ENCODE assay signal across 8 cellular contexts in genomic region chr9:91164724-91165520, GRCh38.
A peak's percentile ranks its signal among the peaks of the same experiment; 100 is the strongest.
DNase-seq lines count a peak whose midpoint lies in the region; ATAC-seq and TF ChIP-seq lines count a peak whose summit lies in the region.

No MANE protein-coding gene starts in this region.

- H3K4me1 Mint-ChIP-seq in endothelial cell (ENCODE audit: unreplicated experiment) = peaks cover 8% of the 10 kb centered on the region

- H3K4me2 ChIP-seq in OCI-LY7 (ENCODE audit: low read length) = no peak overlapping the region

- POLR2A ChIA-PET in OCI-LY7 (lab: Charles Lee) = interaction anchor here (0.7 to 1.4 kb wide), 6 partner anchors 10 to 286 kb away, joined by 3 to 12 read pairs (median 4); no protein-coding TSS in a partner anchor

- no peaks in the 10 kb centered on the region for H3K36me3 ChIP-seq in OCI-LY7 (ENCODE audit: insufficient read depth, low read length)

- no peaks in the 10 kb centered on the region for H3K36me3 Mint-ChIP-seq in endothelial cell (ENCODE audit: low read depth, unreplicated experiment)

- no peak for TF ChIP-seq CTCF in fibroblast of villous mesenchyme (IDR thresholded peaks at IDR 0.05; ENCODE audit: insufficient read depth, low read depth, low read length)
- no peak for TF ChIP-seq CTCF in retinal pigment epithelial cell (conservative IDR thresholded peaks at IDR 0.05; ENCODE audit: low read depth, low read length)
- no peak for TF ChIP-seq CTCF in OCI-LY7 (conservative IDR thresholded peaks at IDR 0.05; ENCODE audit: low read length)
- TF ChIP-seq CTCF in endothelial cell (IDR thresholded peaks at IDR 0.05; ENCODE audit: unreplicated experiment) = no peak

- H3K27ac Mint-ChIP-seq in endothelial cell (ENCODE audit: unreplicated experiment) = no peak overlapping the region

- intact Hi-C loops in OCI-LY7 (cut with micrococcal nuclease; ENCODE audit: unreplicated experiment) = no loop called here

- no peaks in the 10 kb centered on the region for H3K9me2 ChIP-seq in OCI-LY7 (ENCODE audit: insufficient read depth, low read length)

- H3K4me3 ChIP-seq in fibroblast of villous mesenchyme (ENCODE audit: low read depth, low read length) = no peak overlapping the region
- H3K4me3 ChIP-seq in retinal pigment epithelial cell (ENCODE audit: low read length) = no peak overlapping the region
- H3K4me3 ChIP-seq in OCI-LY7 (ENCODE audit: low read depth, low read length, poor library complexity, severe bottlenecking) = no peak overlapping the region

- no peaks in the 10 kb centered on the region for H3K9me3 Mint-ChIP-seq in endothelial cell (ENCODE audit: unreplicated experiment)

- peaks cover 22% of the 10 kb centered on the region for H3K4me1 ChIP-seq in OCI-LY7 (ENCODE audit: insufficient read depth, low read length, poor library complexity, severe bottlenecking)

- H3K27ac ChIP-seq in OCI-LY7 (ENCODE audit: low read depth, low read length, poor library complexity, severe bottlenecking) = no peak overlapping the region

- no TSS peak for BruUV-seq in OCI-LY7 (replicated peaks; lab: Mats Ljungman, UMichigan)

- ATAC-seq in GM18907 (IDR thresholded peaks at IDR 0.05; ENCODE audit: unreplicated experiment) = peak; percentile 47

- H4K20me1 ChIP-seq in OCI-LY7 (ENCODE audit: insufficient read depth, low read length) = no peaks in the 10 kb centered on the region

- H3K4me3 Mint-ChIP-seq in endothelial cell (ENCODE audit: unreplicated experiment) = no peak overlapping the region

- no peaks in the 10 kb centered on the region for H3K9me3 ChIP-seq in OCI-LY7 (ENCODE audit: low read length)

- no peaks in the 10 kb centered on the region for H3K79me2 ChIP-seq in OCI-LY7 (ENCODE audit: insufficient read depth, low read depth, low read length)

- DNase-seq in OCI-M1 (lab: John Stamatoyannopoulos, UW) = peak; percentile 96
- peak; percentile 89 to 90 for DNase-seq in activated T-cell treated with anti-CD3 and anti-CD28 coated beads, Interleukin-2, amount 50 U/mL, for 48 hours
- DNase-seq in fibroblast of villous mesenchyme (ENCODE audit: low read depth) = peak; percentile 99
- peak; percentile 83 for DNase-seq in retinal pigment epithelial cell (ENCODE audit: low read depth)
- no peak for DNase-seq in OCI-LY7 (ENCODE audit: low spot score)
- DNase-seq in DMS79 treated with DMSO at 0.1 percent for 48 hours (lab: John Stamatoyannopoulos, UW) = no peak
- no peak for DNase-seq in endothelial cell (ENCODE audit: low spot score)

- CTCF ChIA-PET in OCI-LY7 (lab: Charles Lee; ENCODE audit: unreplicated experiment) = no interaction called here

- H2AFZ ChIP-seq in OCI-LY7 (ENCODE audit: low read length) = no peak overlapping the region

- peaks cover 3% of the 10 kb centered on the region for H3K27me3 Mint-ChIP-seq in endothelial cell (ENCODE audit: unreplicated experiment)

Comparison
In these comparisons a context has a peak if more than half of its experiments do, and no peak if none do; other contexts are left out.
1. DNase-seq: peak in OCI-M1 (single experiment), activated T-cell treated with anti-CD3 and anti-CD28 coated beads, Interleukin-2, amount 50 U/mL, for 48 hours (2 of 2), fibroblast of villous mesenchyme (single experiment) and retinal pigment epithelial cell (single experiment); none in OCI-LY7 (single experiment), DMS79 treated with DMSO at 0.1 percent for 48 hours (single experiment) and endothelial cell (single experiment).